In genomic region chr22:31253949-31254348, GRCh38 we compare ENCODE assay signal across 11 cellular contexts. TPM values are rescaled to one million over a fixed set of nuclear protein-coding genes. Genes with fewer than 3 reads are reported as not detected.
A peak's percentile ranks its signal among the peaks of the same experiment; 100 is the strongest.
DNase-seq lines count a peak whose midpoint lies in the region; ATAC-seq and TF ChIP-seq lines count a peak whose summit lies in the region.
"Had no signal": no experiment of that assay in that cellular context is flagged by ENCODE, and none has a peak within 500 bp of the region (broad histone marks: within the 10 kb centered on the region; RNA-seq: fewer than 3 reads in every experiment).

No MANE protein-coding gene starts in this region.

- H3K4me2 ChIP-seq in H9 (ENCODE audit: insufficient read depth, insufficient read length, low read length) = no peak overlapping the region

- H3K9me3 ChIP-seq in H9 (ENCODE audit: control insufficient read depth, low read depth, low read length) (no peaks in the 10 kb centered on the region), RWPE2 (ENCODE audit: severe bottlenecking) (no peaks in the 10 kb centered on the region), right atrium auricular region (no peaks in the 10 kb centered on the region), prostate gland (no peaks in the 10 kb centered on the region)

- H3T11ph ChIP-seq in H9 (ENCODE audit: low read length) = no peak overlapping the region

- H3K9ac ChIP-seq in H9 (ENCODE audit: extremely low read depth, insufficient read length, low read length) = no peak overlapping the region

- no peak overlapping the region for H3K23ac ChIP-seq in H9 (ENCODE audit: insufficient read length, low read depth, low read length)

- no peak overlapping the region for H3K4ac ChIP-seq in H9 (ENCODE audit: low read depth, low read length)

- no peak overlapping the region for H2BK20ac ChIP-seq in H9 (ENCODE audit: low read depth, low read length, poor library complexity, severe bottlenecking)

- H3K79me2 ChIP-seq in H9 (ENCODE audit: insufficient read depth, low read length) = no peaks in the 10 kb centered on the region

- H2AK5ac ChIP-seq in H9 (ENCODE audit: insufficient read length, low read length) = no peak overlapping the region

- no peak overlapping the region for H3K27ac ChIP-seq in H9 (ENCODE audit: insufficient read length, low read depth, low read length)
- peak overlapping the region; percentile 95 for H3K27ac ChIP-seq in RWPE2 (ENCODE audit: poor library complexity, severe bottlenecking)
- H3K27ac ChIP-seq in right atrium auricular region = peak overlapping the region; percentile 19
- peak overlapping the region; percentile 86 to 88 for H3K27ac ChIP-seq in prostate gland

- DNase-seq in H9 (peak; percentile 86), RWPE2 (ENCODE audit: low spot score) (peak; percentile 99), right atrium auricular region (ENCODE audit: low spot score) (no peak), prostate gland (ENCODE audit: low spot score) (peak; percentile 98), NCI-H1930 (lab: John Stamatoyannopoulos, UW) (no peak), activated gamma-delta T cell treated with Interleukin-2 at 50 U/mL for 16 hours (no peak), HuH-7.5 (ENCODE audit: low spot score) (no peak)
- DNase-seq in activated CD4-positive, CD25-positive, alpha-beta regulatory T cell (lab: John Stamatoyannopoulos, UW) = no peak
- DNase-seq: activated CD4-positive, alpha-beta memory T cell treated with anti-CD3 and anti-CD28 coated beads for 36 hours; amniotic stem cell; NCI-H1436 had no signal

- no peak overlapping the region for H4K8ac ChIP-seq in H9 (replicated peaks; ENCODE audit: insufficient read length, low read depth, low read length)

- H3K4me1 ChIP-seq in H9 (ENCODE audit: insufficient read depth, low read length) (0 out of 2 replicates have a peak, but pooled peaks cover 4% of the 10 kb centered on the region), RWPE2 (ENCODE audit: insufficient read depth, poor library complexity, severe bottlenecking) (peaks cover 52% of the 10 kb centered on the region), right atrium auricular region (peaks cover 0 to 31% of the 10 kb centered on the region in 2 donors), prostate gland (replicated peaks) (peaks cover 5% of the 10 kb centered on the region)

- no peak overlapping the region for H4K91ac ChIP-seq in H9 (ENCODE audit: insufficient read length, low read depth, low read length)

- H3K36me3 ChIP-seq in RWPE2 (ENCODE audit: low read depth) (peaks cover 50% of the 10 kb centered on the region), right atrium auricular region (peaks cover 11% of the 10 kb centered on the region), prostate gland (no peaks in the 10 kb centered on the region)

- no peak overlapping the region for H2BK15ac ChIP-seq in H9 (ENCODE audit: low read depth, low read length)

- intact Hi-C loops in prostate gland (cut with DNase I) = no loop called here

- H2BK12ac ChIP-seq in H9 (ENCODE audit: insufficient read length, low read depth, low read length) = no peak overlapping the region

- H2BK120ac ChIP-seq in H9 (ENCODE audit: low read depth, low read length, poor library complexity, severe bottlenecking) = no peak overlapping the region

- no peak overlapping the region for H3K4me3 Mint-ChIP-seq in H9
- H3K4me3 Mint-ChIP-seq: activated CD4-positive, alpha-beta memory T cell treated with anti-CD3 and anti-CD28 coated beads for 36 hours had no signal

- peaks cover 20 to 32% of the 10 kb centered on the region in 2 experiments for H3K4me1 Mint-ChIP-seq in H9

- H3K23me2 ChIP-seq in H9 (ENCODE audit: insufficient read length, low read depth, low read length, poor library complexity, severe bottlenecking) = no peaks in the 10 kb centered on the region

- H3K56ac ChIP-seq in H9 (ENCODE audit: insufficient read length, low read depth, low read length) = no peak overlapping the region

- ATAC-seq in RWPE2 (ENCODE audit: low read depth) = peak; percentile 91

- H3K27me3 ChIP-seq in H9 (ENCODE audit: insufficient read depth, low read length) (no peaks in the 10 kb centered on the region), RWPE2 (ENCODE audit: insufficient read depth, poor library complexity, severe bottlenecking) (no peaks in the 10 kb centered on the region), right atrium auricular region (no peaks in the 10 kb centered on the region), prostate gland (replicated peaks; ENCODE audit: insufficient read depth) (no peaks in the 10 kb centered on the region)

- TF ChIP-seq CTCF in H9 (conservative IDR thresholded peaks at IDR 0.05) (no peak; the same call in 2 of the 3 replicates), RWPE2 (IDR thresholded peaks at IDR 0.05; ENCODE audit: poor library complexity, severe bottlenecking) (peak; percentile 23), right atrium auricular region (IDR thresholded peaks at IDR 0.05) (no peak), prostate gland (IDR thresholded peaks at IDR 0.05) (peak in 3 of 4 experiments; percentile 12 to 73 (median 36))

- peak overlapping the region; percentile 2 for H3K18ac ChIP-seq in H9 (ENCODE audit: insufficient read length, low read depth, low read length)

- peak overlapping the region in 2 of 3 experiments; percentile 17 to 77; a peak in 4 of 7 replicates for H3K27ac Mint-ChIP-seq in H9
- H3K27ac Mint-ChIP-seq: activated CD4-positive, alpha-beta memory T cell treated with anti-CD3 and anti-CD28 coated beads for 36 hours had no signal

- H3K14ac ChIP-seq in H9 (ENCODE audit: insufficient read depth, low read length) = no peak overlapping the region

- no peaks in the 10 kb centered on the region for H3K79me1 ChIP-seq in H9 (ENCODE audit: insufficient read depth, low read depth, low read length, poor library complexity, severe bottlenecking)

- H4K20me1 ChIP-seq in H9 (ENCODE audit: control insufficient read depth, insufficient read depth, insufficient read length) = no peaks in the 10 kb centered on the region

- TF ChIP-seq POLR2A in prostate gland (IDR thresholded peaks at IDR 0.05) = peak; percentile 57

- H3K4me3 ChIP-seq in RWPE2 (ENCODE audit: severe bottlenecking) = no peak overlapping the region
- H3K4me3 ChIP-seq in right atrium auricular region = no peak overlapping the region
- H3K4me3 ChIP-seq in prostate gland = no peak overlapping the region

- no peak overlapping the region for H2BK5ac ChIP-seq in H9 (ENCODE audit: insufficient read length, low read length)

- no peaks in the 10 kb centered on the region for H3K9me3 Mint-ChIP-seq in H9
- H3K9me3 Mint-ChIP-seq: activated CD4-positive, alpha-beta memory T cell treated with anti-CD3 and anti-CD28 coated beads for 36 hours had no signal

- no peak overlapping the region for H4K5ac ChIP-seq in H9 (ENCODE audit: insufficient read length, low read depth, low read length)

- H2AFZ ChIP-seq in H9 (ENCODE audit: low read length) = no peak overlapping the region

- peaks cover 4 to 21% (median 8%) of the 10 kb centered on the region in 3 experiments; a peak in 5 of 7 replicates for H3K36me3 Mint-ChIP-seq in H9 (ENCODE audit: insufficient read depth in 1 of 3, low read depth in 3 of 3)

- H3K27me3 Mint-ChIP-seq in H9 (ENCODE audit: low read depth) = no peaks in the 10 kb centered on the region; the same call in 1 of the 2 replicates
- H3K27me3 Mint-ChIP-seq: activated CD4-positive, alpha-beta memory T cell treated with anti-CD3 and anti-CD28 coated beads for 36 hours had no signal

- no CpG with 5 or more reads among the region's 4 CpGs for WGBS in H9 (ENCODE audit: extremely low coverage, insufficient read length, low lambda C conversion rate)
- 53% methylated on average over 4 of the region's 4 CpGs for WGBS in prostate gland

RNA-seq across cellular contexts. Expression of gene PIK3IP1, which starts 38.3 kb away (rescaled TPM):
- total RNA-seq in H9 (2021) (0.87 and 0.92 TPM in 2 replicates), right atrium auricular region (10 to 100 TPM; 14.6 to 17.6 TPM), prostate gland (100 to 1,000 TPM in 1 of 2 donors, 10 to 100 TPM in 1; 25.6 to 124 TPM)

RNA-seq across cellular contexts. Expression of gene LIMK2, which starts 41.9 kb away (rescaled TPM):
- 50.5 and 51.3 TPM in 2 replicates for total RNA-seq in H9 (2021)
- 1 to 10 TPM; 7.5 to 9.8 TPM for total RNA-seq in right atrium auricular region
- 100 to 1,000 TPM in 1 of 2 donors, 10 to 100 TPM in 1; 92.1 to 128 TPM for total RNA-seq in prostate gland

Comparison
In these comparisons a context has a peak if more than half of its experiments do, and no peak if none do; other contexts are left out.
1. DNase-seq: peak in H9 (single experiment), RWPE2 (single experiment) and prostate gland (single experiment); none in right atrium auricular region (single experiment), NCI-H1930 (0 of 2), activated CD4-positive, CD25-positive, alpha-beta regulatory T cell (0 of 4), activated gamma-delta T cell treated with Interleukin-2 at 50 U/mL for 16 hours (single experiment) and HuH-7.5 (single experiment).
2. CTCF ChIP-seq: peak in RWPE2 (single experiment) and prostate gland (3 of 4); none in H9 (single experiment) and right atrium auricular region (0 of 2).